Comparison of ENCODE assay signal across 8 cellular contexts in genomic region chr9:133127340-133127981, GRCh38. TPM values are rescaled to one million over a fixed set of nuclear protein-coding genes. Genes with fewer than 3 reads are reported as not detected.
DNase-seq lines count a peak whose midpoint lies in the region; ATAC-seq and TF ChIP-seq lines count a peak whose summit lies in the region.

No MANE protein-coding gene starts in this region.

- H3K9me3 ChIP-seq in Peyer's patch, result no peaks in the 10 kb centered on the region
- H3K9me3 ChIP-seq in osteoblast (ENCODE audit: low read depth, low read length), result no peaks in the 10 kb centered on the region
- no peaks in the 10 kb centered on the region for H3K9me3 ChIP-seq in SJCRH30 (replicated peaks)

- TF ChIP-seq POLR2A in Peyer's patch (IDR thresholded peaks at IDR 0.05), result no peak

- H3K9me3 Mint-ChIP-seq in activated naive CD4-positive, alpha-beta T cell treated with anti-CD3 and anti-CD28 coated beads, Interleukin-2, amount 50 U/mL, for 72 hours, result no peaks in the 10 kb centered on the region
- H3K9me3 Mint-ChIP-seq in immature natural killer cell, result peaks cover 0 to 2% (median 0%) of the 10 kb centered on the region in 6 donors

- peaks cover 21 to 37% (median 31%) of the 10 kb centered on the region in 3 donors for H3K27me3 Mint-ChIP-seq in immature natural killer cell (ENCODE audit: low read depth in 3 of 3)

- no peak overlapping the region for H3K4me2 ChIP-seq in osteoblast (ENCODE audit: insufficient read depth, low read length)

- H3K36me3 ChIP-seq in Peyer's patch (no peaks in the 10 kb centered on the region), osteoblast (ENCODE audit: insufficient read depth, low read length) (no peaks in the 10 kb centered on the region), SJCRH30 (no peaks in the 10 kb centered on the region)

- peak in 2 of 3 donors; percentile 82 for DNase-seq in Peyer's patch
- DNase-seq in activated naive CD4-positive, alpha-beta T cell treated with anti-CD3 and anti-CD28 coated beads, Interleukin-2, amount 50 U/mL, for 72 hours (ENCODE audit: low spot score in 2 of 2), result no peak
- peak; percentile 78 to 81 (median 80) for DNase-seq in immature natural killer cell
- DNase-seq in stimulated activated naive CD8-positive, alpha-beta T cell treated with anti-CD3 and anti-CD28 coated beads, Interleukin-15, Interleukin-2, amounts not matched to agents 100 U/mL and 50 U/mL, for 24 hours, result peak; percentile 66
- no peak for DNase-seq in GOT3 (lab: John Stamatoyannopoulos, UW)
- no peak for DNase-seq in osteoblast (ENCODE audit: insufficient read length, low spot score, missing footprints)
- no peak for DNase-seq in SJCRH30

- H3K4me1 ChIP-seq in Peyer's patch (peaks cover 9 to 71% (median 23%) of the 10 kb centered on the region in 4 donors), osteoblast (ENCODE audit: insufficient read depth, low read length) (peaks cover 39% of the 10 kb centered on the region), SJCRH30 (peaks cover 34% of the 10 kb centered on the region)

- H3K79me2 ChIP-seq in osteoblast (ENCODE audit: insufficient read depth, low read length), result no peaks in the 10 kb centered on the region

- H3K4me3 ChIP-seq in Peyer's patch (peak overlapping the region in 1 of 4 donors; percentile 4), osteoblast (ENCODE audit: insufficient read depth, low read length) (no peak overlapping the region), SJCRH30 (no peak overlapping the region)

- TF ChIP-seq CTCF in Peyer's patch (IDR thresholded peaks at IDR 0.05) (peak in 1 of 6 experiments; percentile 9), osteoblast (IDR thresholded peaks at IDR 0.05; ENCODE audit: extremely low read depth, low read depth, low read length) (no peak)

- H3K4me1 Mint-ChIP-seq in immature natural killer cell, result peaks cover 90 to 93% of the 10 kb centered on the region in 2 donors

- H3K4me3 Mint-ChIP-seq in immature natural killer cell, result peak overlapping the region; percentile 49 to 96 (median 91)

- H3K27me3 ChIP-seq in Peyer's patch, result no peaks in the 10 kb centered on the region
- H3K27me3 ChIP-seq in osteoblast (ENCODE audit: insufficient read depth, low read length), result peaks cover 15% of the 10 kb centered on the region
- H3K27me3 ChIP-seq in SJCRH30, result no peaks in the 10 kb centered on the region

- H4K20me1 ChIP-seq in osteoblast (ENCODE audit: insufficient read depth, low read length), result peaks cover 62% of the 10 kb centered on the region

- no peaks in the 10 kb centered on the region for H3K36me3 Mint-ChIP-seq in activated naive CD4-positive, alpha-beta T cell treated with anti-CD3 and anti-CD28 coated beads, Interleukin-2, amount 50 U/mL, for 72 hours
- peaks cover 5% of the 10 kb centered on the region in 3 donors for H3K36me3 Mint-ChIP-seq in immature natural killer cell

- peak overlapping the region; percentile 65 to 81 for H3K27ac Mint-ChIP-seq in activated naive CD4-positive, alpha-beta T cell treated with anti-CD3 and anti-CD28 coated beads, Interleukin-2, amount 50 U/mL, for 72 hours
- peak overlapping the region; percentile 99 to 100 (median 100) for H3K27ac Mint-ChIP-seq in immature natural killer cell

- no peak overlapping the region for H2AFZ ChIP-seq in osteoblast (ENCODE audit: low read length)

- H3K27ac ChIP-seq in Peyer's patch, result peak overlapping the region; percentile 72 to 91 (median 80)
- no peak overlapping the region for H3K27ac ChIP-seq in osteoblast (ENCODE audit: low read depth, low read length)
- no peak overlapping the region for H3K27ac ChIP-seq in SJCRH30

- peak; percentile 25 to 47 for ATAC-seq in activated naive CD4-positive, alpha-beta T cell treated with anti-CD3 and anti-CD28 coated beads, Interleukin-2, amount 50 U/mL, for 72 hours
- ATAC-seq in stimulated activated naive CD8-positive, alpha-beta T cell treated with anti-CD3 and anti-CD28 coated beads, Interleukin-15, Interleukin-2, amounts not matched to agents 100 U/mL and 50 U/mL, for 24 hours, result peak; percentile 34
- no peak for ATAC-seq in GM19455 (IDR thresholded peaks at IDR 0.05; ENCODE audit: unreplicated experiment)

RNA-seq across cellular contexts. Expression of gene RALGDS, which starts 6.4 kb away (rescaled TPM):
- total RNA-seq in Peyer's patch (100 to 1,000 TPM in 2 of 4 donors, 10 to 100 TPM in 2; 53.1 to 237 (median 139) TPM), osteoblast (11.2 and 12.7 TPM in 2 replicates)
- 10 to 100 TPM; 45.3 to 77.0 TPM for total RNA-seq in activated naive CD4-positive, alpha-beta T cell treated with anti-CD3 and anti-CD28 coated beads, Interleukin-2, amount 50 U/mL, for 72 hours
- polyA plus RNA-seq in immature natural killer cell, result 10 to 100 TPM; 31.2 to 68.8 (median 31.6) TPM
- total RNA-seq in SJCRH30 (2014; rRNA removed; shearing (Covaris generic)), result 21.5 and 26.9 TPM in 2 replicates

RNA-seq across cellular contexts. Expression of gene GBGT1, which starts 36.3 kb away (rescaled TPM):
- total RNA-seq in Peyer's patch, result 10 to 100 TPM in 3 of 4 donors, 1 to 10 TPM in 1; 7.0 to 49.5 (median 14.1) TPM
- 1 to 10 TPM; 3.1 to 7.3 TPM for total RNA-seq in activated naive CD4-positive, alpha-beta T cell treated with anti-CD3 and anti-CD28 coated beads, Interleukin-2, amount 50 U/mL, for 72 hours
- not detected for polyA plus RNA-seq in immature natural killer cell
- total RNA-seq in osteoblast, result 3.3 and 3.8 TPM in 2 replicates
- 1.2 TPM in 2 replicates for total RNA-seq in SJCRH30 (2014; rRNA removed; shearing (Covaris generic))

Comparison
In these comparisons a context has a peak if more than half of its experiments do, and no peak if none do; other contexts are left out.
1. DNase-seq: peak in Peyer's patch (2 of 3), immature natural killer cell (3 of 3) and stimulated activated naive CD8-positive, alpha-beta T cell treated with anti-CD3 and anti-CD28 coated beads, Interleukin-15, Interleukin-2, amounts not matched to agents 100 U/mL and 50 U/mL, for 24 hours (single experiment); none in activated naive CD4-positive, alpha-beta T cell treated with anti-CD3 and anti-CD28 coated beads, Interleukin-2, amount 50 U/mL, for 72 hours (0 of 2), GOT3 (single experiment), osteoblast (single experiment) and SJCRH30 (0 of 2).
2. H3K27ac ChIP-seq: peak in Peyer's patch (4 of 4); none in osteoblast (single experiment) and SJCRH30 (single experiment).